7 cellular contexts compared by ENCODE assay signal in genomic region chr15:40336129-40337122, GRCh38. TPM values are rescaled to one million over a fixed set of nuclear protein-coding genes. Genes with fewer than 3 reads are reported as not detected.
DNase-seq lines count a peak whose midpoint lies in the region; ATAC-seq, FAIRE-seq and TF ChIP-seq lines count a peak whose summit lies in the region.

No MANE protein-coding gene starts in this region.

- no peaks in the 10 kb centered on the region; the same call in 2 of the 3 replicates for H3K36me3 ChIP-seq in K562 (ENCODE audit: control insufficient read depth, insufficient read depth, low read length)
- H3K36me3 ChIP-seq in right lobe of liver, result no peaks in the 10 kb centered on the region

- H3K9me3 ChIP-seq in K562 (replicated peaks; ENCODE audit: control insufficient read depth, insufficient read depth, low read depth, low read length) (no peaks in the 10 kb centered on the region), right lobe of liver (no peaks in the 10 kb centered on the region)

- H3K27me3 ChIP-seq in K562 (ENCODE audit: control insufficient read depth in 2 of 2, insufficient read depth in 2 of 2, low read length in 2 of 2), result no peaks in the 10 kb centered on the region
- H3K27me3 ChIP-seq in right lobe of liver, result no peaks in the 10 kb centered on the region

- FAIRE-seq in K562 (lab: Jason Lieb, UNC), result peak; percentile 89

- H2AFZ ChIP-seq in K562 (ENCODE audit: low read depth, low read length), result peak overlapping the region; percentile 20; the same call in 1 of the 2 replicates

- TF ChIP-seq POLR2A in K562 (conservative IDR thresholded peaks at IDR 0.05) (no peak), right lobe of liver (IDR thresholded peaks at IDR 0.05) (no peak)

- intact Hi-C loops in K562 (cut with micrococcal nuclease) (loop anchor here (5.0 kb wide), 1 partner anchor 119 kb away; no protein-coding TSS in a partner anchor), sciatic nerve (cut with DNase I) (no loop called here), right lobe of liver (cut with DNase I) (no loop called here)

- TF ChIP-seq CTCF in GM12865 (IDR thresholded peaks at IDR 0.05; ENCODE audit: insufficient read depth, low read depth, low read length, missing control alignments) (peak; percentile 48), K562 (IDR thresholded peaks at IDR 0.05 in 2 of 3, conservative IDR thresholded peaks at IDR 0.05 in 1 of 3; ENCODE audit: insufficient read depth in 2 of 3, low read depth in 1 of 3, low read length in 3 of 3) (peak; percentile 68 to 76 (median 75)), right lobe of liver (IDR thresholded peaks at IDR 0.05) (no peak)

- POLR2A ChIA-PET in K562 (lab: Yijun Ruan, JAX), result interaction anchor here (0.5 to 2.2 kb wide), 7 partner anchors 9 to 86 kb away, joined by 3 to 12 read pairs (median 4); partner anchors contain the start of gene INAFM2

- H3K4me3 ChIP-seq in GM12865 (ENCODE audit: low read depth, low read length) (no peak overlapping the region), K562 (no peak overlapping the region), right lobe of liver (no peak overlapping the region)

- DNase-seq in GM12865 (ENCODE audit: low read depth) (peak; percentile 31), NAMALWA (ENCODE audit: low spot score) (peak; percentile 48), K562 (ENCODE audit: extremely low read depth in 1 of 4, low spot score in 3 of 4) (peak; percentile 38 to 74 (median 56)), sciatic nerve (ENCODE audit: low spot score) (peak; percentile 68), EL (no peak), right lobe of liver (no peak)

- 40% methylated on average over 14 of the region's 18 CpGs for WGBS in K562 (ENCODE audit: insufficient coverage, low coverage, missing lambda C conversion rate)
- 67% methylated on average over 1 of the region's 18 CpGs for WGBS in right lobe of liver (ENCODE audit: insufficient coverage, low coverage, low lambda C conversion rate, missing lambda C conversion rate)

- H3K4me2 ChIP-seq in K562 (ENCODE audit: insufficient read depth, low read length), result no peak overlapping the region

- peak; percentile 51 to 76 for TF ChIP-seq RAD21 in K562 (CRISPR knock-in tag; conservative IDR thresholded peaks at IDR 0.05 in 1 of 2, IDR thresholded peaks at IDR 0.05 in 1 of 2)

- H3K27ac ChIP-seq in K562 (ENCODE audit: extremely low read depth, low read depth, low read length) (no peak overlapping the region), right lobe of liver (no peak overlapping the region)

- no peaks in the 10 kb centered on the region for H3K79me2 ChIP-seq in K562 (ENCODE audit: control insufficient read depth, insufficient read depth, low read length)

- no peak for TF ChIP-seq EP300 in K562 (IDR thresholded peaks at IDR 0.05; ENCODE audit: low read length)

- H3K4me1 ChIP-seq in K562 (replicated peaks in 1 of 2; ENCODE audit: control insufficient read depth in 2 of 2, insufficient read depth in 2 of 2, low read length in 2 of 2) (peaks cover 32 to 70% of the 10 kb centered on the region in 2 experiments), right lobe of liver (peaks cover 0 to 25% (median 9%) of the 10 kb centered on the region in 4 donors)

- peak overlapping the region in 1 of 2 experiments; percentile 40; a peak in 1 of 4 replicates for H3K9ac ChIP-seq in K562 (ENCODE audit: insufficient read depth in 1 of 2, low read depth in 2 of 2, low read length in 2 of 2)

- H3K9me1 ChIP-seq in K562 (ENCODE audit: control insufficient read depth, insufficient read depth, low read length), result no peaks in the 10 kb centered on the region

- H4K20me1 ChIP-seq in K562 (replicated peaks; ENCODE audit: control insufficient read depth, insufficient read depth, low read length), result peaks cover 6% of the 10 kb centered on the region; the same call in 1 of the 2 replicates

- no TSS peak for BruUV-seq in K562 (replicated peaks; lab: Mats Ljungman, UMichigan)

- ATAC-seq in K562 (peak; percentile 61), sciatic nerve (no peak), HG03378 (IDR thresholded peaks at IDR 0.05; ENCODE audit: unreplicated experiment) (no peak), right lobe of liver (no peak)

- CTCF ChIA-PET in K562 (lab: Yijun Ruan, JAX; ENCODE audit: low intra/inter-chr PET ratio), result interaction anchor here (1.7 to 1.9 kb wide), 3 partner anchors 13 to 57 kb away, joined by 5 to 10 read pairs (median 8); partner anchors contain the start of genes ANKRD63 and INAFM2

- in situ Hi-C loops in K562 (cut with MboI), result no loop called here

RNA-seq across cellular contexts. Expression of gene CCDC9B, which starts 4.3 kb away (rescaled TPM):
- total RNA-seq in K562 (2011; cell fraction: chromatin; rRNA removed; ENCODE audit: low replicate concordance), result 0.76 and 1.0 TPM in 2 replicates
- total RNA-seq in K562 (2011; cell fraction: nucleolus; rRNA removed), result 0.79 and 0.83 TPM in 2 replicates
- 0.44 and 0.84 TPM in 2 replicates for total RNA-seq in K562 (2011; cell fraction: nucleoplasm; rRNA removed)
- 0.08 TPM in 1 of 2 replicates, not detected in the other for total RNA-seq in K562 (2014; rRNA removed)
- total RNA-seq in K562 (2014; rRNA removed; fragmentation: Illumina TruSeq; extraction: Trizol), result 0.36 and 0.38 TPM in 2 replicates
- total RNA-seq in K562 (2015; rRNA removed; fragmentation: Illumina TruSeq; extraction: Trizol), result 0.26 and 0.47 TPM in 2 replicates
- total RNA-seq in K562 (2021), result 0.33 and 0.56 TPM in 2 replicates
- polyA plus RNA-seq in K562 (2011; rRNA removed), result 0.04 TPM in 2 replicates
- polyA plus RNA-seq in K562 (2011; cell fraction: cytosol; rRNA removed), result 0.03 TPM in 1 of 2 replicates, not detected in the other
- polyA plus RNA-seq in K562 (2011; cell fraction: nucleus; rRNA removed), result 0.22 and 0.38 TPM in 2 replicates
- polyA plus RNA-seq in K562 (2012), result 0.35 and 1.3 TPM in 2 replicates
- polyA plus RNA-seq in K562 (2014; fragmentation: Illumina TruSeq; extraction: Trizol), result 0.16 and 0.17 TPM in 2 replicates
- under 1 TPM; 0.01 to 0.03 TPM for polyA plus RNA-seq in K562 (2014; fragmentation: Nextera tagmentation; extraction: Ambion mirVana)
- polyA plus RNA-seq in K562 (2014; rRNA removed), result 0.05 and 0.15 TPM in 2 replicates
- polyA minus RNA-seq in K562 (2011; rRNA and poly(A)+ RNA removed), result 0.06 and 0.07 TPM in 2 replicates
- not detected in 2 replicates for polyA minus RNA-seq in K562 (2011; cell fraction: cytosol; rRNA and poly(A)+ RNA removed)
- 0.54 and 1.6 TPM in 2 replicates for polyA minus RNA-seq in K562 (2011; cell fraction: nucleus; rRNA and poly(A)+ RNA removed)
- 37.8 TPM for total RNA-seq in sciatic nerve
- total RNA-seq in right lobe of liver, result 10 to 100 TPM in 1 of 6 experiments, 1 to 10 TPM in 5; 4.2 to 11.9 (median 4.7) TPM

RNA-seq across cellular contexts. Expression of gene INAFM2, which starts 12.9 kb away (rescaled TPM):
- 19.1 and 21.1 TPM in 2 replicates for total RNA-seq in K562 (2011; cell fraction: chromatin; rRNA removed; ENCODE audit: low replicate concordance)
- 18.6 and 23.8 TPM in 2 replicates for total RNA-seq in K562 (2011; cell fraction: nucleolus; rRNA removed)
- total RNA-seq in K562 (2011; cell fraction: nucleoplasm; rRNA removed), result 30.2 and 44.3 TPM in 2 replicates
- total RNA-seq in K562 (2014; rRNA removed) (27.1 and 27.8 TPM in 2 replicates), K562 (2014; rRNA removed; fragmentation: Illumina TruSeq; extraction: Trizol) (29.1 and 30.4 TPM in 2 replicates), K562 (2015; rRNA removed; fragmentation: Illumina TruSeq; extraction: Trizol) (29.4 and 32.1 TPM in 2 replicates), K562 (2021) (37.4 and 43.1 TPM in 2 replicates), sciatic nerve (25.5 TPM), right lobe of liver (1 to 10 TPM; 4.6 to 8.7 (median 5.8) TPM)
- polyA plus RNA-seq in K562 (2011; rRNA removed) (26.7 and 27.9 TPM in 2 replicates), K562 (2014; fragmentation: Illumina TruSeq; extraction: Trizol) (20.3 and 25.5 TPM in 2 replicates), K562 (2014; fragmentation: Nextera tagmentation; extraction: Ambion mirVana) (10 to 100 TPM; 11.8 to 12.3 TPM), K562 (2014; rRNA removed) (27.2 and 28.2 TPM in 2 replicates)
- polyA plus RNA-seq in K562 (2011; cell fraction: cytosol; rRNA removed), result 12.9 and 15.5 TPM in 2 replicates
- polyA plus RNA-seq in K562 (2011; cell fraction: nucleus; rRNA removed), result 17.8 and 18.7 TPM in 2 replicates
- polyA plus RNA-seq in K562 (2012), result 20.1 and 23.2 TPM in 2 replicates
- 18.1 and 20.4 TPM in 2 replicates for polyA minus RNA-seq in K562 (2011; rRNA and poly(A)+ RNA removed)
- 15.7 TPM in 2 replicates for polyA minus RNA-seq in K562 (2011; cell fraction: cytosol; rRNA and poly(A)+ RNA removed)
- 6.6 and 16.3 TPM in 2 replicates for polyA minus RNA-seq in K562 (2011; cell fraction: nucleus; rRNA and poly(A)+ RNA removed)

RNA-seq across cellular contexts. Expression of gene PHGR1, which starts 14.4 kb away (rescaled TPM):
- not detected in 2 replicates for total RNA-seq in K562 (2011; cell fraction: chromatin; rRNA removed; ENCODE audit: low replicate concordance)
- total RNA-seq in K562 (2011; cell fraction: nucleolus; rRNA removed), result not detected in 2 replicates
- total RNA-seq in K562 (2011; cell fraction: nucleoplasm; rRNA removed), result not detected in 2 replicates
- total RNA-seq in K562 (2014; rRNA removed), result not detected in 2 replicates
- not detected in 2 replicates for total RNA-seq in K562 (2014; rRNA removed; fragmentation: Illumina TruSeq; extraction: Trizol)
- not detected in 2 replicates for total RNA-seq in K562 (2015; rRNA removed; fragmentation: Illumina TruSeq; extraction: Trizol)
- total RNA-seq in K562 (2021), result 0.65 TPM in 1 of 2 replicates, not detected in the other
- polyA plus RNA-seq in K562 (2011; rRNA removed), result not detected in 2 replicates
- polyA plus RNA-seq in K562 (2011; cell fraction: cytosol; rRNA removed), result not detected in 2 replicates
- not detected in 2 replicates for polyA plus RNA-seq in K562 (2011; cell fraction: nucleus; rRNA removed)
- not detected in 2 replicates for polyA plus RNA-seq in K562 (2012)
- polyA plus RNA-seq in K562 (2014; fragmentation: Illumina TruSeq; extraction: Trizol), result not detected in 2 replicates
- polyA plus RNA-seq in K562 (2014; fragmentation: Nextera tagmentation; extraction: Ambion mirVana), result not detected
- polyA plus RNA-seq in K562 (2014; rRNA removed), result not detected in 2 replicates
- polyA minus RNA-seq in K562 (2011; rRNA and poly(A)+ RNA removed), result not detected in 2 replicates
- not detected in 2 replicates for polyA minus RNA-seq in K562 (2011; cell fraction: cytosol; rRNA and poly(A)+ RNA removed)
- polyA minus RNA-seq in K562 (2011; cell fraction: nucleus; rRNA and poly(A)+ RNA removed), result not detected in 2 replicates
- total RNA-seq in sciatic nerve, result not detected
- not detected for total RNA-seq in right lobe of liver

RNA-seq across cellular contexts. Expression of gene DISP2, which starts 21.6 kb away (rescaled TPM):
- 0.37 and 0.58 TPM in 2 replicates for total RNA-seq in K562 (2011; cell fraction: chromatin; rRNA removed; ENCODE audit: low replicate concordance)
- total RNA-seq in K562 (2011; cell fraction: nucleolus; rRNA removed), result 0.53 and 0.67 TPM in 2 replicates
- 0.23 and 0.59 TPM in 2 replicates for total RNA-seq in K562 (2011; cell fraction: nucleoplasm; rRNA removed)
- total RNA-seq in K562 (2014; rRNA removed), result 0.08 and 0.09 TPM in 2 replicates
- 0.22 and 0.29 TPM in 2 replicates for total RNA-seq in K562 (2014; rRNA removed; fragmentation: Illumina TruSeq; extraction: Trizol)
- total RNA-seq in K562 (2015; rRNA removed; fragmentation: Illumina TruSeq; extraction: Trizol), result 0.11 and 0.22 TPM in 2 replicates
- total RNA-seq in K562 (2021), result 0.74 and 0.89 TPM in 2 replicates
- polyA plus RNA-seq in K562 (2011; rRNA removed), result 0.06 and 0.16 TPM in 2 replicates
- polyA plus RNA-seq in K562 (2011; cell fraction: cytosol; rRNA removed), result 0.09 and 0.15 TPM in 2 replicates
- 0.17 and 0.68 TPM in 2 replicates for polyA plus RNA-seq in K562 (2011; cell fraction: nucleus; rRNA removed)
- 0.32 and 0.42 TPM in 2 replicates for polyA plus RNA-seq in K562 (2012)
- 0.25 and 0.29 TPM in 2 replicates for polyA plus RNA-seq in K562 (2014; fragmentation: Illumina TruSeq; extraction: Trizol)
- under 1 TPM in 1 of 2 experiments, not detected in 1; 0.08 TPM for polyA plus RNA-seq in K562 (2014; fragmentation: Nextera tagmentation; extraction: Ambion mirVana)
- polyA plus RNA-seq in K562 (2014; rRNA removed), result 0.08 and 0.09 TPM in 2 replicates
- 0.09 and 0.49 TPM in 2 replicates for polyA minus RNA-seq in K562 (2011; rRNA and poly(A)+ RNA removed)
- polyA minus RNA-seq in K562 (2011; cell fraction: cytosol; rRNA and poly(A)+ RNA removed), result 0.19 and 0.27 TPM in 2 replicates
- polyA minus RNA-seq in K562 (2011; cell fraction: nucleus; rRNA and poly(A)+ RNA removed), result 0.33 and 0.40 TPM in 2 replicates
- total RNA-seq in sciatic nerve, result 2.1 TPM
- under 1 TPM; 0.06 to 0.71 (median 0.16) TPM for total RNA-seq in right lobe of liver

RNA-seq across cellular contexts. Expression of gene PLCB2, which starts 28.7 kb away (rescaled TPM):
- total RNA-seq in K562 (2011; cell fraction: chromatin; rRNA removed; ENCODE audit: low replicate concordance), result 12.9 and 33.6 TPM in 2 replicates
- total RNA-seq in K562 (2011; cell fraction: nucleolus; rRNA removed), result 15.5 and 22.3 TPM in 2 replicates
- total RNA-seq in K562 (2011; cell fraction: nucleoplasm; rRNA removed), result 11.8 and 13.5 TPM in 2 replicates
- total RNA-seq in K562 (2014; rRNA removed), result 6.9 and 7.1 TPM in 2 replicates
- 3.4 and 4.1 TPM in 2 replicates for total RNA-seq in K562 (2014; rRNA removed; fragmentation: Illumina TruSeq; extraction: Trizol)
- 10.0 and 10.8 TPM in 2 replicates for total RNA-seq in K562 (2015; rRNA removed; fragmentation: Illumina TruSeq; extraction: Trizol)
- total RNA-seq in K562 (2021), result 11.2 and 11.6 TPM in 2 replicates
- polyA plus RNA-seq in K562 (2011; rRNA removed), result 8.0 and 25.4 TPM in 2 replicates
- 10.9 and 18.6 TPM in 2 replicates for polyA plus RNA-seq in K562 (2011; cell fraction: cytosol; rRNA removed)
- polyA plus RNA-seq in K562 (2011; cell fraction: nucleus; rRNA removed), result 111 and 184 TPM in 2 replicates
- polyA plus RNA-seq in K562 (2012), result 14.5 and 45.8 TPM in 2 replicates
- 9.0 and 9.5 TPM in 2 replicates for polyA plus RNA-seq in K562 (2014; fragmentation: Illumina TruSeq; extraction: Trizol)
- polyA plus RNA-seq in K562 (2014; fragmentation: Nextera tagmentation; extraction: Ambion mirVana), result under 1 TPM; 0.37 to 0.59 TPM
- polyA plus RNA-seq in K562 (2014; rRNA removed), result 12.3 and 13.2 TPM in 2 replicates
- 6.1 and 8.4 TPM in 2 replicates for polyA minus RNA-seq in K562 (2011; rRNA and poly(A)+ RNA removed)
- polyA minus RNA-seq in K562 (2011; cell fraction: cytosol; rRNA and poly(A)+ RNA removed), result 5.0 and 9.4 TPM in 2 replicates
- polyA minus RNA-seq in K562 (2011; cell fraction: nucleus; rRNA and poly(A)+ RNA removed), result 17.9 and 45.7 TPM in 2 replicates
- total RNA-seq in sciatic nerve, result 43.4 TPM
- total RNA-seq in right lobe of liver, result 10 to 100 TPM in 2 of 6 experiments, 1 to 10 TPM in 4; 5.0 to 18.0 (median 7.2) TPM

Comparison
In these comparisons a context has a peak if more than half of its experiments do, and no peak if none do; other contexts are left out.
1. DNase-seq: peak in GM12865 (single experiment), NAMALWA (single experiment), K562 (4 of 4) and sciatic nerve (single experiment); none in EL (single experiment) and right lobe of liver (0 of 3).
2. CTCF ChIP-seq: peak in GM12865 (single experiment) and K562 (3 of 3); none in right lobe of liver (0 of 4).